Comparison of ENCODE assay signal across 11 cellular contexts in genomic region chr12:57868870-57869609, GRCh38. TPM values are rescaled to one million over a fixed set of nuclear protein-coding genes. Genes with fewer than 3 reads are reported as not detected.
DNase-seq lines count a peak whose midpoint lies in the region; ATAC-seq and TF ChIP-seq lines count a peak whose summit lies in the region.
"Had no signal": no experiment of that assay in that cellular context is flagged by ENCODE, and none has a peak within 500 bp of the region (broad histone marks: within the 10 kb centered on the region; RNA-seq: fewer than 3 reads in every experiment).

No MANE protein-coding gene starts in this region.

- H3K36me3 ChIP-seq in GM23338 (ENCODE audit: insufficient read depth) (no peaks in the 10 kb centered on the region), WERI-Rb-1 (no peaks in the 10 kb centered on the region), skeletal muscle tissue (ENCODE audit: control insufficient read depth in 3 of 3, insufficient read depth in 3 of 3, low read length in 3 of 3) (no peaks in the 10 kb centered on the region)

- H3K4me1 ChIP-seq in GM23338 (ENCODE audit: insufficient read depth) (peaks cover 22% of the 10 kb centered on the region), skeletal muscle tissue (ENCODE audit: control insufficient read depth in 3 of 3, insufficient read depth in 3 of 3, low read length in 3 of 3) (peaks cover 38 to 53% (median 45%) of the 10 kb centered on the region in 3 donors)

- no peaks in the 10 kb centered on the region for H3K9me2 ChIP-seq in GM23338 (ENCODE audit: insufficient read depth)

- 0 out of 2 replicates have a peak overlapping the region, but pooled peaks have one; percentile 14 for H3K4me2 ChIP-seq in GM23338

- H3K9me3 Mint-ChIP-seq in GM23338: no peaks in the 10 kb centered on the region; the same call in 2 of the 3 replicates
- H3K9me3 Mint-ChIP-seq in stimulated activated effector memory CD8-positive, alpha-beta T cell treated with anti-CD3 and anti-CD28 coated beads, Interleukin-12 subunit alpha, Interleukin-12 subunit beta, amount 100 ng/mL, for 72 hours: no peaks in the 10 kb centered on the region
- H3K9me3 Mint-ChIP-seq: stimulated activated naive CD8-positive, alpha-beta T cell treated with anti-CD3 and anti-CD28 coated beads, Interleukin-15, Interleukin-2, amounts not matched to agents 100 ng/mL and 50 ng/mL, for 24 hours had no signal

- peak overlapping the region; percentile 66 to 85 (median 66) for H3K9ac ChIP-seq in skeletal muscle tissue (ENCODE audit: low read depth in 1 of 3, low read length in 3 of 3)

- no peak overlapping the region for H3K27ac ChIP-seq in GM23338 (ENCODE audit: low read depth)
- no peak overlapping the region for H3K27ac ChIP-seq in WERI-Rb-1
- H3K27ac ChIP-seq in skeletal muscle tissue (ENCODE audit: low read depth, low read length): peak overlapping the region; percentile 76

- H3F3A ChIP-seq in GM23338 (replicated peaks; ENCODE audit: low read depth): peaks cover 4% of the 10 kb centered on the region; the same call in 1 of the 2 replicates

- H2AFZ ChIP-seq in GM23338: peak overlapping the region; percentile 92

- H3K27me3 Mint-ChIP-seq in GM23338 (ENCODE audit: insufficient read depth, low read depth, poor library complexity): peaks cover 22% of the 10 kb centered on the region

- H3K9me3 ChIP-seq in WERI-Rb-1 (ENCODE audit: severe bottlenecking): peaks cover 4% of the 10 kb centered on the region
- no peaks in the 10 kb centered on the region for H3K9me3 ChIP-seq in skeletal muscle tissue (ENCODE audit: control insufficient read depth in 3 of 3, low read length in 3 of 3)

- H3K27me3 ChIP-seq in GM23338 (ENCODE audit: insufficient read depth) (peaks cover 22% of the 10 kb centered on the region), WERI-Rb-1 (ENCODE audit: insufficient read depth, low read depth, severe bottlenecking) (no peaks in the 10 kb centered on the region), skeletal muscle tissue (ENCODE audit: control insufficient read depth in 3 of 3, insufficient read depth in 3 of 3, low read length in 3 of 3) (no peaks in the 10 kb centered on the region)

- H3K4me3 Mint-ChIP-seq in GM23338: peak overlapping the region; percentile 3; the same call in 1 of the 3 replicates
- no peak overlapping the region for H3K4me3 Mint-ChIP-seq in stimulated activated effector memory CD8-positive, alpha-beta T cell treated with anti-CD3 and anti-CD28 coated beads, Interleukin-12 subunit alpha, Interleukin-12 subunit beta, amount 100 ng/mL, for 72 hours
- H3K4me3 Mint-ChIP-seq: stimulated activated naive CD8-positive, alpha-beta T cell treated with anti-CD3 and anti-CD28 coated beads, Interleukin-15, Interleukin-2, amounts not matched to agents 100 ng/mL and 50 ng/mL, for 24 hours had no signal

- H3K27ac Mint-ChIP-seq in GM23338: peak overlapping the region; percentile 45; the same call in 1 of the 2 replicates
- no peak overlapping the region for H3K27ac Mint-ChIP-seq in stimulated activated effector memory CD8-positive, alpha-beta T cell treated with anti-CD3 and anti-CD28 coated beads, Interleukin-12 subunit alpha, Interleukin-12 subunit beta, amount 100 ng/mL, for 72 hours
- H3K27ac Mint-ChIP-seq: stimulated activated naive CD8-positive, alpha-beta T cell treated with anti-CD3 and anti-CD28 coated beads, Interleukin-15, Interleukin-2, amounts not matched to agents 100 ng/mL and 50 ng/mL, for 24 hours had no signal

- ATAC-seq in GM23338 (peak; percentile 46), HG03520 (IDR thresholded peaks at IDR 0.05; ENCODE audit: unreplicated experiment) (no peak)
- no peak for ATAC-seq in stimulated activated effector memory CD8-positive, alpha-beta T cell treated with anti-CD3 and anti-CD28 coated beads, Interleukin-12 subunit alpha, Interleukin-12 subunit beta, amount 100 ng/mL, for 72 hours

- no peaks in the 10 kb centered on the region for H3K79me2 ChIP-seq in GM23338 (replicated peaks; ENCODE audit: insufficient read depth)

- peaks cover 2% of the 10 kb centered on the region; the same call in 1 of the 3 replicates for H3K36me3 Mint-ChIP-seq in GM23338 (ENCODE audit: low read depth)
- H3K36me3 Mint-ChIP-seq in stimulated activated effector memory CD8-positive, alpha-beta T cell treated with anti-CD3 and anti-CD28 coated beads, Interleukin-12 subunit alpha, Interleukin-12 subunit beta, amount 100 ng/mL, for 72 hours: no peaks in the 10 kb centered on the region

- no peak for TF ChIP-seq CTCF in GM23338 (conservative IDR thresholded peaks at IDR 0.05; ENCODE audit: low read depth in 2 of 2)
- TF ChIP-seq CTCF in WERI-Rb-1 (IDR thresholded peaks at IDR 0.05; ENCODE audit: low read depth, low read length): no peak

- H3K4me3 ChIP-seq in GM23338 (no peak overlapping the region), WERI-Rb-1 (ENCODE audit: low read depth, low read length) (no peak overlapping the region), skeletal muscle tissue (ENCODE audit: low read length in 3 of 3) (peak overlapping the region; percentile 5 to 45 (median 7))

- H4K20me1 ChIP-seq in GM23338 (replicated peaks; ENCODE audit: insufficient read depth): no peaks in the 10 kb centered on the region

- peak; percentile 52 for DNase-seq in GM23338 (ENCODE audit: low spot score)
- DNase-seq in WERI-Rb-1: peak; percentile 62
- DNase-seq in hippocampal formation (lab: John Stamatoyannopoulos, UW): peak; percentile 29 to 40
- DNase-seq in DMS79 (lab: John Stamatoyannopoulos, UW): no peak
- DNase-seq in activated effector memory CD4-positive, alpha-beta T cell treated with Interleukin-2 at 50 U/mL for 16 hours: no peak
- DNase-seq in stimulated activated effector memory CD8-positive, alpha-beta T cell treated with anti-CD3 and anti-CD28 coated beads, Interleukin-12 subunit alpha, Interleukin-12 subunit beta, amount 100 ng/mL, for 72 hours (ENCODE audit: low spot score in 2 of 2): no peak
- DNase-seq: activated T-cell treated with anti-CD3 and anti-CD28 coated beads for 4 hours, GF-D8 had no signal

- H3K4me1 Mint-ChIP-seq in GM23338: peaks cover 29% of the 10 kb centered on the region
- no peaks in the 10 kb centered on the region for H3K4me1 Mint-ChIP-seq in stimulated activated effector memory CD8-positive, alpha-beta T cell treated with anti-CD3 and anti-CD28 coated beads, Interleukin-12 subunit alpha, Interleukin-12 subunit beta, amount 100 ng/mL, for 72 hours

TF ChIP-seq in GM23338, 12 proteins besides CTCF, POLR2A, EP300 and RAD21:
- no peak for TF ChIP-seq CREB1 (CRISPR knock-in tag; IDR thresholded peaks at IDR 0.05; ENCODE audit: low read depth)
- no peak for TF ChIP-seq STAT1 (IDR thresholded peaks at IDR 0.05; ENCODE audit: unreplicated experiment)
- TF ChIP-seq ETS1 (IDR thresholded peaks at IDR 0.05): no peak
TF ChIP-seq in GM23338: peak in this region for 0.

RNA-seq across cellular contexts. Expression of gene CTDSP2, which starts 22.5 kb away (rescaled TPM):
- 66.3 and 81.9 TPM in 2 replicates for total RNA-seq in GM23338 (2014; rRNA removed; shearing (Covaris generic))
- 20.8 and 22.8 TPM in 2 replicates for polyA plus RNA-seq in GM23338 (2016; fragmentation: Nextera tagmentation; extraction: Ambion mirVana)
- total RNA-seq in skeletal muscle tissue: 51.1 TPM

RNA-seq across cellular contexts. Expression of gene AVIL, which starts 50.5 kb away (rescaled TPM):
- 0.12 and 0.17 TPM in 2 replicates for total RNA-seq in GM23338 (2014; rRNA removed; shearing (Covaris generic))
- polyA plus RNA-seq in GM23338 (2016; fragmentation: Nextera tagmentation; extraction: Ambion mirVana): 0.59 and 1.3 TPM in 2 replicates
- total RNA-seq in skeletal muscle tissue: 3.1 TPM

Comparison
In these comparisons a context has a peak if more than half of its experiments do, and no peak if none do; other contexts are left out.
1. DNase-seq: peak in GM23338 (single experiment), WERI-Rb-1 (single experiment) and hippocampal formation (2 of 2); none in DMS79 (single experiment), activated effector memory CD4-positive, alpha-beta T cell treated with Interleukin-2 at 50 U/mL for 16 hours (single experiment) and stimulated activated effector memory CD8-positive, alpha-beta T cell treated with anti-CD3 and anti-CD28 coated beads, Interleukin-12 subunit alpha, Interleukin-12 subunit beta, amount 100 ng/mL, for 72 hours (0 of 2).
2. H3K4me3 ChIP-seq: peak in skeletal muscle tissue (3 of 3); none in GM23338 (single experiment) and WERI-Rb-1 (single experiment).